In the genomic region with DNA sequence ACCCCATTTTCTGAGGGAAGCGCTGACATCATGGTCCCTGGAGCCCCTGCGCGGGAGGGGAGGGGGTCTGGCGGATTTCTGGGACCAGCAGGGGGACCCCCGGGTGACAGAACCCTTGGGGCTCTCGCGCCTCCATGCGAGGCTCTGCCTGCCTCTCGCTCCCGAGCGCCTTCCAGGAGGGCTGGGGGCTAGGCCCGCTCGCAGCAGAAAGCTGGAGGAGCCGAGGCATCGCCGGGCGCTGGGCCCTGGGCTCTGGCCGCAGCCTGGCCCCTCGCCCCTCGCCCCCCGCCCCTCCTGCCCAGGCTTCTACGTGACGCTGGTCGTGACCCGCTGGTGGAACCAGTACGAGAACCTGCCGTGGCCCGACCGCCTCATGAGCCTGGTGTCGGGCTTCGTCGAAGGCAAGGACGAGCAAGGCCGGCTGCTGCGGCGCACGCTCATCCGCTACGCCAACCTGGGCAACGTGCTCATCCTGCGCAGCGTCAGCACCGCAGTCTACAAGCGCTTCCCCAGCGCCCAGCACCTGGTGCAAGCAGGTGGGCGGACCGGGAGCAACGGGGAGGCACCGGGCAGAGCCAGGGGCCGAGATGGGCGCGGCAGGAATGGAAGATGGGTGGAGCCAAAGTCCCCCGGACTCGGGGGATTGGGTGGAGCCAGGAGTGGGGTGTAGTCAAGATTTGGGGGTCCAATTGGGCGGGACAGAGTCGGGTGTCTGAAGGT, we compare ENCODE assay signal across 8 cellular contexts. TPM values are rescaled to one million over a fixed set of nuclear protein-coding genes. Genes with fewer than 3 reads are reported as not detected.
DNase-seq lines count a peak whose midpoint lies in the region; ATAC-seq and TF ChIP-seq lines count a peak whose summit lies in the region.

No MANE protein-coding gene starts in this region.

- H3K36me3 ChIP-seq in breast epithelium (no peaks in the 10 kb centered on the region), transverse colon (no peaks in the 10 kb centered on the region)

- CTCF ChIA-PET in MCF 10A (lab: Yijun Ruan, JAX), result no interaction called here

- H3K9me3 ChIP-seq in breast epithelium (no peaks in the 10 kb centered on the region), transverse colon (no peaks in the 10 kb centered on the region)

- peak; percentile 85 for ATAC-seq in memory B cell (ENCODE audit: low read depth)
- ATAC-seq in GM21786 (IDR thresholded peaks at IDR 0.05; ENCODE audit: unreplicated experiment), result no peak

- H3K4me1 Mint-ChIP-seq in MCF 10A (ENCODE audit: insufficient read depth, unreplicated experiment) (peaks cover 15% of the 10 kb centered on the region), memory B cell (peaks cover 23% of the 10 kb centered on the region)

- no TSS peak for BruUV-seq in MCF 10A (replicated peaks; lab: Mats Ljungman, UMichigan)

- H3K9me3 Mint-ChIP-seq in MCF 10A (ENCODE audit: unreplicated experiment) (no peaks in the 10 kb centered on the region), memory B cell (no peaks in the 10 kb centered on the region)

- no peak for TF ChIP-seq EP300 in transverse colon (IDR thresholded peaks at IDR 0.05; ENCODE audit: low read depth)

- H3K4me3 ChIP-seq in breast epithelium (peak overlapping the region; percentile 47 to 80 (median 47)), transverse colon (peak overlapping the region; percentile 18 to 46 (median 30))

- H3K4me1 ChIP-seq in breast epithelium, result peaks cover 0 to 7% of the 10 kb centered on the region in 2 donors
- H3K4me1 ChIP-seq in transverse colon, result peaks cover 0 to 15% (median 12%) of the 10 kb centered on the region in 4 donors

- POLR2A ChIA-PET in MCF 10A (lab: Yijun Ruan, JAX), result interaction anchor here (2.0 kb wide), 1 partner anchor 70 kb away, joined by 6 read pairs; no protein-coding TSS in a partner anchor

- H3K27ac ChIP-seq in breast epithelium (peak overlapping the region; percentile 73 to 95), cingulate gyrus (ENCODE audit: low read depth, low read length) (peak overlapping the region; percentile 92), transverse colon (peak overlapping the region; percentile 73 to 74 (median 74))

- TF ChIP-seq POLR2A in breast epithelium (IDR thresholded peaks at IDR 0.05), result no peak
- no peak for TF ChIP-seq POLR2A in transverse colon (IDR thresholded peaks at IDR 0.05)

- intact Hi-C loops in breast epithelium (cut with DNase I; ENCODE audit: low total_unique reads) (loop anchor here (10.0 kb wide), 1 partner anchor 129 kb away; no protein-coding TSS in a partner anchor), MCF 10A (cut with micrococcal nuclease) (no loop called here), transverse colon (cut with DNase I; ENCODE audit: low total_unique reads) (loop anchor here (1.0 kb wide), 1 partner anchor 40 kb away; no protein-coding TSS in a partner anchor)

- H3K4me3 Mint-ChIP-seq in MCF 10A (ENCODE audit: unreplicated experiment) (no peak overlapping the region), memory B cell (peak overlapping the region; percentile 67)

- H3K27ac Mint-ChIP-seq in MCF 10A (ENCODE audit: low read depth, unreplicated experiment) (no peak overlapping the region), memory B cell (no peak overlapping the region)

- no peak for TF ChIP-seq CTCF in breast epithelium (IDR thresholded peaks at IDR 0.05)
- no peak for TF ChIP-seq CTCF in MCF 10A (IDR thresholded peaks at IDR 0.05; ENCODE audit: unreplicated experiment)
- TF ChIP-seq CTCF in transverse colon (IDR thresholded peaks at IDR 0.05), result no peak

- WGBS in transverse colon (ENCODE audit: low coverage in 1 of 2), 2 donors, result 14% methylated on average over 35 of the region's 56 CpGs; no CpG with 5 or more reads in 1 of the 2 donors

- in situ Hi-C loops in transverse colon (cut with MboI; ENCODE audit: low pct_ligation_motif_present in 1 of 4, low pct_unique_long_range_greater_than_20kb in 1 of 4, low sequenced_read_pairs in 3 of 4), result loop anchor here in 1 of 4 donors (10.0 kb wide), 1 partner anchor 161 kb away; the partner anchor contains the start of genes FEN1 and TMEM258

- DNase-seq in breast epithelium (ENCODE audit: low spot score in 2 of 2), result no peak
- DNase-seq in MCF 10A (ENCODE audit: unreplicated experiment), result no peak
- DNase-seq in memory B cell (ENCODE audit: low spot score in 2 of 2), result no peak
- peak; percentile 46 for DNase-seq in transverse colon
- DNase-seq in NCI-H446 treated with DMSO at 0.1 percent for 48 hours (lab: John Stamatoyannopoulos, UW), result no peak
- no peak for DNase-seq in LoVo (ENCODE audit: low spot score)

- no peaks in the 10 kb centered on the region for H3K27me3 ChIP-seq in breast epithelium
- H3K27me3 ChIP-seq in transverse colon, result peaks cover 16% of the 10 kb centered on the region

- H3K36me3 Mint-ChIP-seq in MCF 10A (ENCODE audit: insufficient read depth, unreplicated experiment) (peaks cover 25% of the 10 kb centered on the region), memory B cell (peaks cover 4% of the 10 kb centered on the region)

- H3K27me3 Mint-ChIP-seq in MCF 10A (ENCODE audit: insufficient read depth, unreplicated experiment) (no peaks in the 10 kb centered on the region), memory B cell (peaks cover 4% of the 10 kb centered on the region)

RNA-seq across cellular contexts. Expression of gene BEST1, which starts 5.4 kb away (rescaled TPM):
- total RNA-seq in breast epithelium (10 to 100 TPM in 1 of 3 donors, 1 to 10 TPM in 2; 3.7 to 10.1 (median 5.9) TPM), MCF 10A (2022) (2.5 and 3.2 TPM in 2 replicates), transverse colon (1 to 10 TPM in 3 of 4 donors, under 1 TPM in 1; 0.40 to 3.7 (median 2.6) TPM)

RNA-seq across cellular contexts. Expression of gene FTH1, which starts 11.9 kb away (rescaled TPM):
- total RNA-seq in breast epithelium (1,000 to 10,000 TPM; 2,151 to 6,439 (median 3,491) TPM), MCF 10A (2022) (8,367 and 15,492 TPM in 2 replicates), transverse colon (1,000 to 10,000 TPM; 2,288 to 6,007 (median 4,694) TPM)

RNA-seq across cellular contexts. Expression of gene RAB3IL1, which starts 38.2 kb away (rescaled TPM):
- total RNA-seq in breast epithelium (10 to 100 TPM; 11.7 to 27.9 (median 22.6) TPM), MCF 10A (2022) (2.3 and 4.5 TPM in 2 replicates), transverse colon (1 to 10 TPM; 1.2 to 7.6 (median 5.9) TPM)
